1 cellular context compared by ENCODE assay signal in genomic region chr16:70255584-70255983, GRCh38.
A peak's percentile ranks its signal among the peaks of the same experiment; 100 is the strongest.
TF ChIP-seq lines count a peak whose summit lies in the region.

No MANE protein-coding gene starts in this region.

TF ChIP-seq in K562, 482 proteins besides CTCF, POLR2A, EP300 and RAD21:
- TF ChIP-seq RBM22 (IDR thresholded peaks at IDR 0.05; ENCODE audit: low read depth, low read length, poor library complexity, severe bottlenecking) (peak; percentile 39), CXXC5 (CRISPR knock-in tag; IDR thresholded peaks at IDR 0.05) (no peak), CREM (IDR thresholded peaks at IDR 0.05; ENCODE audit: low read depth) (no peak), GABPB2 (CRISPR knock-in tag; conservative IDR thresholded peaks at IDR 0.05) (no peak), ZNF785 (CRISPR knock-in tag; IDR thresholded peaks at IDR 0.05) (no peak), POLR2G (IDR thresholded peaks at IDR 0.05; ENCODE audit: low read depth, low read length) (0 out of 2 replicates have a peak, but pooled peaks have one; percentile 26), KLF16 (IDR thresholded peaks at IDR 0.05) (no peak), DNMT1 (IDR thresholded peaks at IDR 0.05) (no peak), PTBP1 (IDR thresholded peaks at IDR 0.05; ENCODE audit: low read depth, low read length) (no peak)
